24 cellular contexts compared by ENCODE assay signal in genomic region chr20:4901031-4901818, GRCh38.
"Had no signal": no experiment of that assay in that cellular context is flagged by ENCODE, and none has a peak within 500 bp of the region (broad histone marks: within the 10 kb centered on the region; RNA-seq: fewer than 3 reads in every experiment).

No MANE protein-coding gene starts in this region.

- H3K27ac ChIP-seq: esophagus muscularis mucosa, hepatocyte, left ventricle myocardium inferior, prostate gland, skin epidermis, testis, upper lobe of left lung had no signal

- H3K36me3 ChIP-seq: prostate gland had no signal

- H3K4me1 ChIP-seq: prostate gland had no signal

- H3K27me3 ChIP-seq: esophagus muscularis mucosa, hepatocyte, testis, upper lobe of left lung had no signal

- H3K27ac Mint-ChIP-seq: activated CD8-positive, alpha-beta T cell treated with anti-CD3 and anti-CD28 coated beads, Interleukin-2, amount 10 ng/mL, durations not matched to agents 7 days and 5 days; activated T-cell treated with anti-CD3 and anti-CD28 coated beads, Interleukin-2, amount 50 U/mL, for 72 hours; effector memory CD8-positive, alpha-beta T cell had no signal

- H3K4me3 Mint-ChIP-seq: activated CD8-positive, alpha-beta T cell treated with anti-CD3 and anti-CD28 coated beads, Interleukin-2, amount 10 ng/mL, durations not matched to agents 7 days and 5 days; activated T-cell treated with anti-CD3 and anti-CD28 coated beads, Interleukin-2, amount 50 U/mL, for 72 hours; effector memory CD8-positive, alpha-beta T cell; stimulated activated naive CD8-positive, alpha-beta T cell treated with anti-CD3 and anti-CD28 coated beads, Interleukin-15, Interleukin-2, amounts not matched to agents 100 ng/mL and 50 ng/mL, for 24 hours; T-helper 17 cell; WTC11 had no signal

- H3K9me3 Mint-ChIP-seq: activated naive CD4-positive, alpha-beta T cell treated with anti-CD3 and anti-CD28 coated beads, Interleukin-2, amount 50 U/mL, for 72 hours; activated T-cell treated with anti-CD3 and anti-CD28 coated beads, Interleukin-2, amount 50 U/mL, for 72 hours; effector memory CD8-positive, alpha-beta T cell; stimulated activated naive CD8-positive, alpha-beta T cell treated with anti-CD3 and anti-CD28 coated beads, Interleukin-15, Interleukin-2, amounts not matched to agents 100 ng/mL and 50 ng/mL, for 24 hours had no signal

- ATAC-seq: activated CD8-positive, alpha-beta T cell treated with anti-CD3 and anti-CD28 coated beads, Interleukin-2, amount 10 ng/mL, durations not matched to agents 7 days and 5 days; activated naive CD4-positive, alpha-beta T cell treated with anti-CD3 and anti-CD28 coated beads, Interleukin-2, amount 50 U/mL, for 72 hours; activated T-cell treated with anti-CD3 and anti-CD28 coated beads, Interleukin-2, amount 50 U/mL, for 72 hours; effector memory CD8-positive, alpha-beta T cell; right cardiac atrium; T-helper 17 cell; WTC11 had no signal

- H3K4me3 ChIP-seq: esophagus muscularis mucosa, hepatocyte, left ventricle myocardium inferior, prostate gland, skin epidermis, testis, upper lobe of left lung had no signal

- H3K4me2 ChIP-seq: hepatocyte had no signal

- H3K36me3 Mint-ChIP-seq: activated naive CD4-positive, alpha-beta T cell treated with anti-CD3 and anti-CD28 coated beads, Interleukin-2, amount 50 U/mL, for 72 hours had no signal

- H3K27me3 Mint-ChIP-seq: effector memory CD8-positive, alpha-beta T cell; stimulated activated naive CD8-positive, alpha-beta T cell treated with anti-CD3 and anti-CD28 coated beads, Interleukin-15, Interleukin-2, amounts not matched to agents 100 ng/mL and 50 ng/mL, for 24 hours; T-helper 17 cell had no signal

- H3K9me3 ChIP-seq: esophagus muscularis mucosa, left ventricle myocardium inferior, prostate gland, testis, upper lobe of left lung had no signal

- H3K79me2 ChIP-seq: hepatocyte had no signal

- DNase-seq: activated CD4-positive, alpha-beta T cell treated with anti-CD3 and anti-CD28 coated beads for 48 hours; activated CD8-positive, alpha-beta memory T cell treated with anti-CD3 and anti-CD28 coated beads, Interleukin-2, amount 50 U/mL, for 48 hours; activated CD8-positive, alpha-beta T cell treated with anti-CD3 and anti-CD28 coated beads, Interleukin-2, amount 10 ng/mL, durations not matched to agents 7 days and 5 days; activated gamma-delta T cell; activated T-cell treated with anti-CD3 and anti-CD28 coated beads, Interleukin-2, amount 50 U/mL, for 72 hours; amniotic stem cell; caudate nucleus; effector memory CD8-positive, alpha-beta T cell; kidney; left ventricle myocardium inferior; mesenchymal stem cell; right cardiac atrium; stimulated activated CD4-positive, alpha-beta T cell treated with anti-CD3 and anti-CD28 coated beads, Interleukin-4, amount 100 ng/mL, for 4 hours; stimulated activated CD8-positive, alpha-beta memory T cell treated with anti-CD3 and anti-CD28 coated beads, Interleukin-4, amount 100 ng/mL, for 48 hours; T-helper 17 cell; testis; upper lobe of left lung had no signal

- H2AFZ ChIP-seq: hepatocyte had no signal
